ENCODE assay signal across 9 cellular contexts in the genomic region with DNA sequence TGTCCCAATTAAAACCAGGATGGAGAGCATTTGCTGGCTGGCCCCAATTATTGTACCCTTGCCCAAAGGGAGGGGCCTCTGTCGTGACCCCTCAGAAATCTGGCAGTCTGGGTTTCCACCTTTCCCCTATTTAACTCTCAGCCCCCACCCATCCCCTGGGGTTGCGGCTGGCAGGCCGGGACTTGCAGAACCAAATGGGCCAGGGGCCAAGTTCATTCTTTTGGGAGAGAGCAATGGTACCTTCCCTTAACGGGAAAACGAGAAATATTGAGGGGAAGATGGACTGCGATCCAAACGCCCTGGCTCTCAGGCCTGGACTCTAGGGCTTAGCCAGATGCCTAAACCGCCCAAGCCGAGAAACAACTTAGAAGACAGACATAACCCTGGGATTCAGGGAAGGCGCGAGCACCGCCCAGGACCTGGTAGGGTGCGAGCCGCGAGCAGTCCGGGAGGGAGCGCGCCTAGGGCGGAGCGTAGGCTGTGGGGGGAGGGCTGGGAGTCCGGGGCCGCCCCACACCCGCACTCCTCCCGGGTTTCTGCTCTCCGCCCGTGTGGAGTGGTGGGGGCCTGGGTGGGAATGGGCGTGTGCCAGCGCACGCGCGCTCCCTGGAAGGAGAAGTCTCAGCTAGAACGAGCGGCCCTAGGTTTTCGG. TPM values are rescaled to one million over a fixed set of nuclear protein-coding genes. Genes with fewer than 3 reads are reported as not detected.
DNase-seq lines count a peak whose midpoint lies in the region; ATAC-seq, FAIRE-seq and TF ChIP-seq lines count a peak whose summit lies in the region.
"Had no signal": no experiment of that assay in that cellular context is flagged by ENCODE, and none has a peak within 500 bp of the region (broad histone marks: within the 10 kb centered on the region; RNA-seq: fewer than 3 reads in every experiment).

Gene SLC27A3 (plus strand): TSS at position 628 of the 652 bp plus-strand sequence. CDS start 91 bp downstream, outside the sequence.

- H2AFZ ChIP-seq in OCI-LY1 (ENCODE audit: low read length): no peak within 1 kb of the TSS
- H2AFZ ChIP-seq in keratinocyte (ENCODE audit: control insufficient read depth, low read length): peak within 1 kb of the TSS; percentile 84

- no peaks in the 10 kb centered on the region for H3F3A ChIP-seq in OCI-LY1 (ENCODE audit: insufficient read depth, low read length)

- H3K9me2 ChIP-seq in OCI-LY1 (ENCODE audit: low read depth, low read length): no peaks in the 10 kb centered on the region

- peak within 1 kb of the TSS; percentile 62 for H3K9ac ChIP-seq in OCI-LY1 (ENCODE audit: low read length)
- peak within 1 kb of the TSS; percentile 66 for H3K9ac ChIP-seq in keratinocyte (ENCODE audit: control insufficient read depth, extremely low read depth, insufficient read depth, low read length)

- TF ChIP-seq CTCF in OCI-LY1 (IDR thresholded peaks at IDR 0.05; ENCODE audit: low read length) (no peak), chondrocyte (IDR thresholded peaks at IDR 0.05) (no peak), keratinocyte (optimal IDR thresholded peaks at IDR 0.05 in 1 of 3, IDR thresholded peaks at IDR 0.05 in 1 of 3, conservative IDR thresholded peaks at IDR 0.05 in 1 of 3; ENCODE audit: extremely low read depth in 1 of 3, insufficient read depth in 2 of 3, low read length in 3 of 3) (no peak)

- no peaks in the 10 kb centered on the region for H3K9me1 ChIP-seq in keratinocyte (ENCODE audit: control insufficient read depth, extremely low read depth, insufficient read depth, low read length)

- no peaks in the 10 kb centered on the region for H3K79me2 ChIP-seq in OCI-LY1 (ENCODE audit: insufficient read depth, low read length)
- H3K79me2 ChIP-seq in keratinocyte (ENCODE audit: control insufficient read depth, insufficient read depth, low read length): no peaks in the 10 kb centered on the region

- peaks cover 12% of the 10 kb centered on the region for H3K4me1 ChIP-seq in OCI-LY1 (ENCODE audit: insufficient read depth, low read length, severe bottlenecking)
- H3K4me1 ChIP-seq in keratinocyte (ENCODE audit: control insufficient read depth, extremely low read depth, insufficient read depth, low read length): peaks cover 16% of the 10 kb centered on the region

- intact Hi-C loops in T-helper 1 cell treated with Interleukin-12 subunit alpha and Interleukin-12 subunit beta and Interleukin-4 antibody, amounts not matched to agents 30 ng/mL and 1 ng/mL, for 36 hours (cut with micrococcal nuclease): loop anchor here (1.0 kb wide), 2 partner anchors 8 to 48 kb away; no protein-coding TSS in a partner anchor

- no peaks in the 10 kb centered on the region for H3K9me3 ChIP-seq in OCI-LY1 (ENCODE audit: low read length)
- H3K9me3 ChIP-seq in keratinocyte (ENCODE audit: control insufficient read depth, low read depth, low read length): no peaks in the 10 kb centered on the region

- dilution Hi-C loops in keratinocyte (cut with MboI; ENCODE audit: extremely low pct_ligation_motif_present, low sequenced_read_pairs): no loop called here

- H3K27ac Mint-ChIP-seq in chondrocyte (ENCODE audit: unreplicated experiment): peak within 1 kb of the TSS; percentile 54

- no peaks in the 10 kb centered on the region for H4K20me1 ChIP-seq in OCI-LY1 (ENCODE audit: insufficient read depth, low read length)
- H4K20me1 ChIP-seq in keratinocyte (ENCODE audit: control insufficient read depth, extremely low read depth, insufficient read depth, low read length): no peaks in the 10 kb centered on the region

- no peaks in the 10 kb centered on the region for H3K9me3 Mint-ChIP-seq in chondrocyte (ENCODE audit: low read depth)

- H3K27ac ChIP-seq in OCI-LY1 (ENCODE audit: low read depth, low read length, poor library complexity, severe bottlenecking) (peak within 1 kb of the TSS; percentile 8), keratinocyte (ENCODE audit: control insufficient read depth, insufficient read depth, low read length) (no peak within 1 kb of the TSS)

- peak; percentile 18 for ATAC-seq in HG03097 (IDR thresholded peaks at IDR 0.05; ENCODE audit: low FRiP score, unreplicated experiment)

- H3K27me3 Mint-ChIP-seq in chondrocyte (ENCODE audit: low read depth): no peaks in the 10 kb centered on the region

- peaks cover 23% of the 10 kb centered on the region for H3K4me1 Mint-ChIP-seq in chondrocyte (ENCODE audit: low read depth)

- peaks cover 42% of the 10 kb centered on the region for H3K36me3 ChIP-seq in OCI-LY1 (ENCODE audit: insufficient read depth, low read length)
- peaks cover 13 to 17% of the 10 kb centered on the region in 2 experiments for H3K36me3 ChIP-seq in keratinocyte (ENCODE audit: control insufficient read depth in 2 of 2, extremely low read depth in 1 of 2, insufficient read depth in 2 of 2, low read length in 2 of 2)

- peak within 1 kb of the TSS; percentile 74 for H3K4me3 Mint-ChIP-seq in chondrocyte (ENCODE audit: unreplicated experiment)

- H3K4me3 ChIP-seq in OCI-LY1 (ENCODE audit: low read depth, low read length, poor library complexity, severe bottlenecking): peak within 1 kb of the TSS; percentile 64
- peak within 1 kb of the TSS; percentile 49 to 81 (median 74) for H3K4me3 ChIP-seq in keratinocyte (ENCODE audit: control insufficient read depth in 2 of 3, extremely low read depth in 1 of 3, insufficient read depth in 2 of 3, low read depth in 1 of 3, low read length in 3 of 3)

- peak; percentile 26 for FAIRE-seq in keratinocyte (lab: Jason Lieb, UNC)
- FAIRE-seq: G401.6 had no signal

- H3K36me3 Mint-ChIP-seq in chondrocyte (ENCODE audit: low read depth): peaks cover 2% of the 10 kb centered on the region

- DNase-seq in T-helper 1 cell: no peak
- peak; percentile 83 for DNase-seq in chondrocyte (ENCODE audit: low spot score)
- no peak for DNase-seq in keratinocyte (ENCODE audit: low read depth, low spot score)
- DNase-seq in stimulated activated CD4-positive, alpha-beta T cell treated with anti-CD3 and anti-CD28 coated beads, Interleukin-15, amount 100 ng/mL, for 24 hours: peak; percentile 53
- DNase-seq in amniotic stem cell (lab: John Stamatoyannopoulos, UW): no peak

- H3K4me2 ChIP-seq in OCI-LY1 (ENCODE audit: low read length) (peak within 1 kb of the TSS; percentile 76), keratinocyte (ENCODE audit: control insufficient read depth, extremely low read depth, insufficient read depth, low read depth, low read length) (peak within 1 kb of the TSS; percentile 94)

- H3K27me3 ChIP-seq in OCI-LY1 (ENCODE audit: insufficient read depth, low read length): no peaks in the 10 kb centered on the region
- H3K27me3 ChIP-seq in keratinocyte (ENCODE audit: control insufficient read depth, extremely low read depth, insufficient read depth, low read length): no peaks in the 10 kb centered on the region

RNA-seq across cellular contexts. Expression of gene SLC27A3, which starts in this region (rescaled TPM):
- 21.0 and 22.5 TPM in 2 replicates for total RNA-seq in T-helper 1 cell treated with Interleukin-12 subunit alpha and Interleukin-12 subunit beta and Interleukin-4 antibody, amounts not matched to agents 30 ng/mL and 1 ng/mL, for 36 hours
- 10.6 to 16.6 TPM (median 11.6 TPM) in 3 replicates for total RNA-seq in chondrocyte
- 7.4 to 9.6 TPM (median 8.2 TPM) in 3 replicates for polyA plus RNA-seq in keratinocyte
- 1.4 TPM for polyA plus RNA-seq in keratinocyte (2011; ENCODE audit: low read depth)
- polyA plus RNA-seq in keratinocyte (2011; cell fraction: cytosol; rRNA removed): 2.9 and 3.0 TPM in 2 replicates
- 22.0 and 28.3 TPM in 2 replicates for polyA plus RNA-seq in keratinocyte (2011; cell fraction: nucleus; rRNA removed)
- polyA plus RNA-seq in keratinocyte (2012; ENCODE audit: low replicate concordance): 2.5 and 8.0 TPM in 2 replicates
- 9.4 to 19.4 TPM (median 15.2 TPM) in 3 replicates for polyA minus RNA-seq in keratinocyte
- polyA minus RNA-seq in keratinocyte (2011; cell fraction: cytosol; rRNA and poly(A)+ RNA removed): 5.2 TPM
- 7.4 and 7.7 TPM in 2 replicates for polyA minus RNA-seq in keratinocyte (2011; cell fraction: nucleus; rRNA and poly(A)+ RNA removed)

Comparison
In these comparisons a context has a peak if more than half of its experiments do, and no peak if none do; other contexts are left out.
1. DNase-seq: peak in chondrocyte (single experiment) and stimulated activated CD4-positive, alpha-beta T cell treated with anti-CD3 and anti-CD28 coated beads, Interleukin-15, amount 100 ng/mL, for 24 hours (single experiment); none in T-helper 1 cell (0 of 5), keratinocyte (single experiment) and amniotic stem cell (single experiment).